In genomic region chr7:107976620-107977019, GRCh38 we compare ENCODE assay signal across 1 cellular context.
TF ChIP-seq lines count a peak whose summit lies in the region.

No MANE protein-coding gene starts in this region.

TF ChIP-seq in H1, 55 proteins besides CTCF, POLR2A, EP300 and RAD21 (continued from another document):
- TF ChIP-seq E2F6 (IDR thresholded peaks at IDR 0.05) (no peak), TCF12 (IDR thresholded peaks at IDR 0.05; ENCODE audit: low read depth, low read length) (no peak), RBBP5 (IDR thresholded peaks at IDR 0.05; ENCODE audit: borderline replicate concordance, low read depth, low read length) (no peak), BRCA1 (IDR thresholded peaks at IDR 0.05; ENCODE audit: low read depth, low read length) (no peak), ATF2 (IDR thresholded peaks at IDR 0.05; ENCODE audit: low read length) (no peak), TAF7 (optimal IDR thresholded peaks at IDR 0.05; ENCODE audit: borderline replicate concordance, low read depth, low read length) (no peak), RFX5 (IDR thresholded peaks at IDR 0.05; ENCODE audit: borderline replicate concordance, low read depth, low read length) (no peak), GABPA (IDR thresholded peaks at IDR 0.05; ENCODE audit: borderline replicate concordance, insufficient read depth, low read length) (no peak), CBX5 (IDR thresholded peaks at IDR 0.05; ENCODE audit: low read depth, low read length) (no peak), CHD1 (IDR thresholded peaks at IDR 0.05; ENCODE audit: low read depth, low read length) (no peak), JUN (IDR thresholded peaks at IDR 0.05; ENCODE audit: low read depth, low read length) (no peak)
TF ChIP-seq in H1: peak in this region for 0.
